ENCODE assay signal across 30 cellular contexts in the genomic region with DNA sequence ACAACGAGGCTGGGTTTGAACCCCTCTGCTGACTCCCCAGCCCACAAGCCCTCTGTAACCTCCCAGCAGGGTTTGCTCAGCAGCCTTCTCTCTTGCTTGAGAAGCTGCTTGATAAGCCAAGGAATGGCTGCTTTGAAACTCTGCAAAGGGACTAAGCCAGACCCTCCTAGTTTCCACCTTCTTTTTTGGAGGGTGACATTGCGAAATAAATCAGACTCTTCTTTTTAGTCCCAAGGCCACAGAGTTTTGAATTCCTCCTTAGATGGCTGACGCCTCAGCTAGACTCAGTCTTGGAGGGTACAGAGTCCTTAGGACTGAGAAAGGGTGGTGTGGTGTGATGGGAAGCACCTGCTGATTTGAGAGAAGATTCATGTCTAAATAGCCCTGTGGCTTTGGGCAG. TPM values are rescaled to one million over a fixed set of nuclear protein-coding genes. Genes with fewer than 3 reads are reported as not detected.
"Had no signal": no experiment of that assay in that cellular context is flagged by ENCODE, and none has a peak within 500 bp of the region (broad histone marks: within the 10 kb centered on the region; RNA-seq: fewer than 3 reads in every experiment).

No MANE protein-coding gene starts in this region.

- H3K9me3 ChIP-seq: ascending aorta had no signal

- H3K4me1 ChIP-seq: ascending aorta had no signal

- ATAC-seq: activated CD4-positive, alpha-beta T cell treated with anti-CD3 and anti-CD28 coated beads for 36 hours; activated CD8-positive, alpha-beta memory T cell treated with anti-CD3 and anti-CD28 coated beads, Interleukin-2, amount 10 ng/mL, durations not matched to agents 7 days and 5 days; activated CD8-positive, alpha-beta T cell treated with anti-CD3 and anti-CD28 coated beads, Interleukin-2, amount 10 ng/mL, durations not matched to agents 7 days and 5 days; activated naive CD8-positive, alpha-beta T cell treated with anti-CD3 and anti-CD28 coated beads, Interleukin-2, amount 50 U/mL, for 24 hours had no signal

- FAIRE-seq: TTC549 had no signal

- H3K4me3 ChIP-seq: ascending aorta, cardiac muscle cell had no signal

- H3K27ac ChIP-seq: ascending aorta, cardiac muscle cell, VCaP had no signal

- H3K27me3 ChIP-seq: ascending aorta, cardiac muscle cell had no signal

- DNase-seq: activated B cell treated with CpG ODN at 0.5 μM for 24 hours; activated CD4-positive, alpha-beta memory T cell treated with anti-CD3 and anti-CD28 coated beads, Interleukin-2, amount 10 ng/mL, durations not matched to agents 7 days and 5 days; activated CD4-positive, alpha-beta T cell treated with anti-CD3 and anti-CD28 coated beads for 36 hours; activated CD4-positive, alpha-beta T cell treated with anti-CD3 and anti-CD28 coated beads for 48 hours; activated CD4-positive, alpha-beta T cell treated with anti-CD3 and anti-CD28 coated beads, Interleukin-2, amount 10 ng/mL, durations not matched to agents 7 days and 5 days; activated CD4-positive, alpha-beta T cell treated with anti-CD3 and anti-CD28 coated beads, Interleukin-2, amount 50 U/mL, for 48 hours; activated CD4-positive, CD25-positive, alpha-beta regulatory T cell treated with anti-CD3 and anti-CD28 coated beads, Interleukin-2, amount 50 U/mL, for 72 hours; activated CD8-positive, alpha-beta memory T cell treated with anti-CD3 and anti-CD28 coated beads for 24 hours; activated CD8-positive, alpha-beta memory T cell treated with anti-CD3 and anti-CD28 coated beads, Interleukin-2, amount 10 ng/mL, durations not matched to agents 7 days and 5 days; activated CD8-positive, alpha-beta memory T cell treated with anti-CD3 and anti-CD28 coated beads, Interleukin-2, amount 50 U/mL, for 48 hours; activated CD8-positive, alpha-beta T cell treated with anti-CD3 and anti-CD28 coated beads, Interleukin-2, amount 10 ng/mL, durations not matched to agents 7 days and 5 days; activated gamma-delta T cell; activated naive CD4-positive, alpha-beta T cell treated with anti-CD3 and anti-CD28 coated beads, Interleukin-2, amount 10 ng/mL, durations not matched to agents 7 days and 5 days; activated naive CD4-positive, alpha-beta T cell treated with Interleukin-2 at 50 U/mL for 16 hours; activated naive CD8-positive, alpha-beta T cell treated with anti-CD3 and anti-CD28 coated beads, Interleukin-2, amount 10 ng/mL, durations not matched to agents 7 days and 5 days; activated naive CD8-positive, alpha-beta T cell treated with anti-CD3 and anti-CD28 coated beads, Interleukin-2, amount 50 U/mL, for 24 hours; activated T-cell treated with anti-CD3 and anti-CD28 coated beads, Interleukin-2, amount 50 U/mL, for 24 hours; activated T-cell treated with anti-CD3 and anti-CD28 coated beads, Interleukin-2, amount 50 U/mL, for 48 hours; amygdala; anterior cingulate cortex; caudate nucleus; cerebellar nuclear complex; T-helper 1 cell; T-helper 2 cell; T-helper 9 cell had no signal

- H3K36me3 ChIP-seq: ascending aorta, cardiac muscle cell had no signal

RNA-seq across cellular contexts. Expression of a gene that starts 1.2 kb away (rescaled TPM):
- total RNA-seq: activated B cell treated with CpG ODN at 0.5 μM for 24 hours; activated CD4-positive, alpha-beta memory T cell treated with anti-CD3 and anti-CD28 coated beads, Interleukin-2, amount 10 ng/mL, durations not matched to agents 7 days and 5 days; activated CD4-positive, alpha-beta T cell treated with anti-CD3 and anti-CD28 coated beads for 36 hours; activated CD4-positive, alpha-beta T cell treated with anti-CD3 and anti-CD28 coated beads, Interleukin-2, amount 10 ng/mL, durations not matched to agents 7 days and 5 days; activated CD8-positive, alpha-beta memory T cell treated with anti-CD3 and anti-CD28 coated beads, Interleukin-2, amount 10 ng/mL, durations not matched to agents 7 days and 5 days; activated CD8-positive, alpha-beta T cell treated with anti-CD3 and anti-CD28 coated beads, Interleukin-2, amount 10 ng/mL, durations not matched to agents 7 days and 5 days; activated naive CD8-positive, alpha-beta T cell treated with anti-CD3 and anti-CD28 coated beads, Interleukin-2, amount 10 ng/mL, durations not matched to agents 7 days and 5 days; activated T-helper 2 cell treated with anti-CD3 and anti-CD28 coated beads, Interferon-gamma antibody, Interleukin-2, Interleukin-4, amounts not matched to agents 10 μg/mL and 5 μg/mL and 100 μg/mL, durations not matched to agents 14 hours and 24 hours and 36 hours; ascending aorta; cardiac muscle cell had no signal

RNA-seq across cellular contexts. Expression of a gene that starts 13.9 kb away (rescaled TPM):
- total RNA-seq: ascending aorta had no signal
